In genomic region chr2:185161701-185162100, GRCh38 we compare ENCODE assay signal across 27 cellular contexts.
DNase-seq lines count a peak whose midpoint lies in the region; FAIRE-seq and TF ChIP-seq lines count a peak whose summit lies in the region.
"Had no signal": no experiment of that assay in that cellular context is flagged by ENCODE, and none has a peak within 500 bp of the region (broad histone marks: within the 10 kb centered on the region; RNA-seq: fewer than 3 reads in every experiment).

No MANE protein-coding gene starts in this region.

- H4K20me1 ChIP-seq in H1 (replicated peaks in 1 of 2; ENCODE audit: control insufficient read depth in 1 of 2, insufficient read depth in 2 of 2, low read length in 2 of 2): no peaks in the 10 kb centered on the region

- peaks cover 4% of the 10 kb centered on the region for H3K9me3 Mint-ChIP-seq in progenitor cell of endocrine pancreas (ENCODE audit: low read depth)

- CTCF ChIA-PET in A673 (lab: Charles Lee) (no interaction called here), H1 (lab: Charles Lee; ENCODE audit: partially characterized antibody) (interaction anchor here (0.9 kb wide), 1 partner anchor 11 kb away, joined by 3 read pairs; no protein-coding TSS in a partner anchor)

- no peaks in the 10 kb centered on the region for H3K79me2 ChIP-seq in H1 (ENCODE audit: control insufficient read depth in 1 of 2, insufficient read depth in 2 of 2, low read length in 2 of 2)

- no peak for FAIRE-seq in H1 (lab: Jason Lieb, UNC)
- FAIRE-seq in HTR-8/SVneo (lab: Jason Lieb, UNC): no peak
- FAIRE-seq: A549, GM12878, K562, RCC 7860 had no signal

- no peak overlapping the region for H3K18ac ChIP-seq in H1 (ENCODE audit: extremely low read depth, low read length)

- H3K4ac ChIP-seq in H1 (replicated peaks; ENCODE audit: insufficient read length, low read depth, low read length): no peak overlapping the region

- H3K9me3 ChIP-seq in A673 (ENCODE audit: low read depth, low read length, poor library complexity, severe bottlenecking) (no peaks in the 10 kb centered on the region), H1 (ENCODE audit: insufficient read depth in 2 of 2, low read depth in 1 of 2, low read length in 1 of 2) (no peaks in the 10 kb centered on the region; a peak in 1 of 4 replicates)
- H3K9me3 ChIP-seq: Caco-2 had no signal

- no peak overlapping the region for H3K9ac ChIP-seq in H1 (replicated peaks in 1 of 4; ENCODE audit: extremely low read depth in 1 of 4, low read depth in 3 of 4, low read length in 3 of 4)

- H3K4me3 ChIP-seq in A673 (ENCODE audit: low read depth, low read length, poor library complexity, severe bottlenecking): no peak overlapping the region
- H3K4me3 ChIP-seq in NB4 (ENCODE audit: low read depth, low read length): no peak overlapping the region
- no peak overlapping the region for H3K4me3 ChIP-seq in H1 (ENCODE audit: extremely low read depth in 1 of 4, insufficient read depth in 2 of 4, low read depth in 3 of 4, low read length in 4 of 4)
- H3K4me3 ChIP-seq: A549, GM12878, K562, MG63, SJCRH30 had no signal

- H3K27me3 ChIP-seq in A673 (replicated peaks; ENCODE audit: insufficient read depth, low read depth, low read length, poor library complexity) (no peaks in the 10 kb centered on the region), H1 (replicated peaks in 1 of 4; ENCODE audit: control insufficient read depth in 3 of 4, extremely low read depth in 1 of 4, insufficient read depth in 3 of 4, low read length in 3 of 4) (peaks cover 0 to 1% (median 0%) of the 10 kb centered on the region in 4 experiments; a peak in 1 of 7 replicates)
- H3K27me3 ChIP-seq: MG63, SJCRH30 had no signal

- TF ChIP-seq CTCF in A673 (conservative IDR thresholded peaks at IDR 0.05; ENCODE audit: low read depth, low read length): no peak
- no peak for TF ChIP-seq CTCF in NB4 (IDR thresholded peaks at IDR 0.05; ENCODE audit: low read depth, low read length)
- TF ChIP-seq CTCF in H1 (IDR thresholded peaks at IDR 0.05; ENCODE audit: control extremely low read depth in 1 of 3, insufficient read depth in 1 of 3, low read depth in 1 of 3, low read length in 3 of 3): no peak
- TF ChIP-seq CTCF in progenitor cell of endocrine pancreas (IDR thresholded peaks at IDR 0.05; ENCODE audit: unreplicated experiment): no peak

- no peak overlapping the region for H2BK20ac ChIP-seq in H1 (ENCODE audit: low read length)

- intact Hi-C loops in A673 (cut with micrococcal nuclease; ENCODE audit: unreplicated experiment): no loop called here

- no peak overlapping the region for H2BK15ac ChIP-seq in H1 (ENCODE audit: low read length)

- no peaks in the 10 kb centered on the region for H3K27me3 Mint-ChIP-seq in progenitor cell of endocrine pancreas
- H3K27me3 Mint-ChIP-seq: B cell had no signal

- no peak overlapping the region for H2BK120ac ChIP-seq in H1 (replicated peaks; ENCODE audit: low read depth, low read length)

- BruUV-seq in A673 (replicated peaks; lab: Mats Ljungman, UMichigan): no TSS peak

- no peak overlapping the region for H2BK5ac ChIP-seq in H1 (ENCODE audit: low read depth, low read length)

- H2BK12ac ChIP-seq in H1 (ENCODE audit: low read depth, low read length): no peak overlapping the region

- H3K14ac ChIP-seq in H1 (ENCODE audit: insufficient read length): no peak overlapping the region

- peaks cover 12% of the 10 kb centered on the region for H3K4me1 ChIP-seq in A673 (ENCODE audit: insufficient read depth, low read length, poor library complexity, severe bottlenecking)
- H3K4me1 ChIP-seq in H1 (replicated peaks in 1 of 4; ENCODE audit: control insufficient read depth in 3 of 4, insufficient read depth in 4 of 4, low read length in 3 of 4): no peaks in the 10 kb centered on the region
- H3K4me1 ChIP-seq: A549, Caco-2 had no signal

- H3K4me2 ChIP-seq in H1 (ENCODE audit: insufficient read depth in 1 of 2, low read depth in 2 of 2, low read length in 2 of 2): no peak overlapping the region
- H3K4me2 ChIP-seq: A549 had no signal

- POLR2A ChIA-PET in A673 (lab: Charles Lee; ENCODE audit: low non-redundant PET) (no interaction called here), H1 (lab: Charles Lee; ENCODE audit: partially characterized antibody) (no interaction called here)

- H3K79me1 ChIP-seq in H1 (ENCODE audit: low read depth, low read length): no peaks in the 10 kb centered on the region

- no peak overlapping the region for H3K27ac Mint-ChIP-seq in progenitor cell of endocrine pancreas
- H3K27ac Mint-ChIP-seq: B cell; CD8-positive, alpha-beta T cell had no signal

- H3K23ac ChIP-seq in H1 (ENCODE audit: insufficient read length): no peak overlapping the region

- H3K23me2 ChIP-seq in H1 (ENCODE audit: low read depth, low read length): no peaks in the 10 kb centered on the region; the same call in 1 of the 2 replicates

- DNase-seq in A673 (ENCODE audit: low spot score): peak; percentile 50
- DNase-seq in NB4 (ENCODE audit: low read depth): peak; percentile 67
- DNase-seq in H1 (ENCODE audit: low read depth in 1 of 2, low spot score in 2 of 2): no peak
- no peak for DNase-seq in progenitor cell of endocrine pancreas (ENCODE audit: low spot score, unreplicated experiment)
- no peak for DNase-seq in HuH-7.5 (ENCODE audit: low spot score)
- DNase-seq in activated CD4-positive, alpha-beta T cell treated with anti-CD3 and anti-CD28 coated beads, Interleukin-2, amount 50 U/mL, for 1 hour: no peak
- no peak for DNase-seq in HTR-8/SVneo (ENCODE audit: insufficient read length, low spot score)
- DNase-seq: Caco-2; CD8-positive, alpha-beta T cell; GDM1; GOT3; MG63; NCI-H1105; NCI-H1436 treated with DMSO at 0.1 percent for 48 hours; NCI-H187 treated with DMSO at 0.1 percent for 48 hours; NCI-H446; NCI-H524 treated with DMSO at 0.1 percent for 48 hours; NCI-H774; SJCRH30; T-helper 1 cell had no signal

- H4K91ac ChIP-seq in H1 (replicated peaks; ENCODE audit: insufficient read length, low read length): no peak overlapping the region

- H4K5ac ChIP-seq in H1 (ENCODE audit: insufficient read length, low read depth, low read length): no peak overlapping the region

- TF ChIP-seq POLR2A in NB4 (IDR thresholded peaks at IDR 0.05; ENCODE audit: extremely low read depth, insufficient read length) (no peak), H1 (IDR thresholded peaks at IDR 0.05; ENCODE audit: control extremely low read depth in 1 of 2, low read depth in 2 of 2, low read length in 2 of 2) (no peak)

- no peak overlapping the region for H3K56ac ChIP-seq in H1 (replicated peaks; ENCODE audit: insufficient read length, low read depth, low read length)

- TF ChIP-seq RAD21 in Ishikawa (IDR thresholded peaks at IDR 0.05; ENCODE audit: low read depth): no peak
- no peak for TF ChIP-seq RAD21 in H1 (IDR thresholded peaks at IDR 0.05 in 1 of 2, conservative IDR thresholded peaks at IDR 0.05 in 1 of 2; ENCODE audit: low read depth in 2 of 2, low read length in 2 of 2)

- TF ChIP-seq EP300 in Ishikawa (IDR thresholded peaks at IDR 0.05; ENCODE audit: borderline replicate concordance) (no peak), H1 (IDR thresholded peaks at IDR 0.05; ENCODE audit: borderline replicate concordance in 1 of 2, low read depth in 2 of 2, low read length in 2 of 2) (no peak)

- no peak overlapping the region for H4K8ac ChIP-seq in H1 (ENCODE audit: extremely low read depth, insufficient read depth, low read length)

- H2AFZ ChIP-seq in H1 (ENCODE audit: low read length): no peak overlapping the region

- H3K36me3 ChIP-seq in A673 (ENCODE audit: insufficient read depth, low read length, poor library complexity, severe bottlenecking): no peaks in the 10 kb centered on the region
- no peaks in the 10 kb centered on the region for H3K36me3 ChIP-seq in H1 (ENCODE audit: control insufficient read depth in 2 of 4, insufficient read depth in 4 of 4, low read length in 3 of 4)
- H3K36me3 ChIP-seq: MG63, SJCRH30 had no signal

- 85% methylated on average over 2 of the region's 2 CpGs; no CpG with 5 or more reads in 1 of the 2 experiments for whole genome bisulfite sequencing in H1 (ENCODE audit: extremely low coverage in 1 of 2, insufficient coverage in 1 of 2, insufficient read length in 1 of 2, insufficient replicate concordance in 2 of 2, low coverage in 1 of 2, low lambda C conversion rate in 2 of 2, missing lambda C conversion rate in 1 of 2), 2 experiments

- H3K36me3 Mint-ChIP-seq in progenitor cell of endocrine pancreas (ENCODE audit: insufficient read depth): no peaks in the 10 kb centered on the region
- H3K36me3 Mint-ChIP-seq: CD8-positive, alpha-beta T cell had no signal

- H3K27ac ChIP-seq in A673 (ENCODE audit: low read depth, low read length, poor library complexity, severe bottlenecking) (no peak overlapping the region), H1 (ENCODE audit: low read depth, low read length) (no peak overlapping the region)
- H3K27ac ChIP-seq: A549, C4-2B, SJCRH30 had no signal

- H3K4me1 Mint-ChIP-seq in progenitor cell of endocrine pancreas (ENCODE audit: low read depth): no peaks in the 10 kb centered on the region
- H3K4me1 Mint-ChIP-seq: B cell had no signal

- H3K4me3 Mint-ChIP-seq in progenitor cell of endocrine pancreas (ENCODE audit: low read depth): no peak overlapping the region
- H3K4me3 Mint-ChIP-seq: B cell; CD8-positive, alpha-beta T cell had no signal

- no peak overlapping the region for H2AK5ac ChIP-seq in H1 (ENCODE audit: low read depth, low read length)

TF ChIP-seq in Ishikawa, 13 proteins besides CTCF, POLR2A, EP300 and RAD21 (continues in another document):
- no peak for TF ChIP-seq CREB1 (IDR thresholded peaks at IDR 0.05; ENCODE audit: low read depth)

TF ChIP-seq in H1, 55 proteins besides CTCF, POLR2A, EP300 and RAD21:
- no peak for TF ChIP-seq RFX5 (IDR thresholded peaks at IDR 0.05; ENCODE audit: borderline replicate concordance, low read depth, low read length)
- no peak for TF ChIP-seq TBP (IDR thresholded peaks at IDR 0.05; ENCODE audit: low read depth, low read length)
- TF ChIP-seq FOSL1 (IDR thresholded peaks at IDR 0.05; ENCODE audit: insufficient read depth, low read depth, low read length): no peak
- TF ChIP-seq CEBPB (IDR thresholded peaks at IDR 0.05; ENCODE audit: low read depth, low read length): 0 out of 2 replicates have a peak, but pooled peaks have one; percentile 1
- no peak for TF ChIP-seq HDAC2 (IDR thresholded peaks at IDR 0.05; ENCODE audit: borderline replicate concordance in 1 of 2, low read depth in 2 of 2, low read length in 2 of 2)

Comparison
In these comparisons a context has a peak if more than half of its experiments do, and no peak if none do; other contexts are left out.
1. DNase-seq: peak in A673 (single experiment) and NB4 (single experiment); none in H1 (0 of 2), progenitor cell of endocrine pancreas (single experiment), HuH-7.5 (single experiment), activated CD4-positive, alpha-beta T cell treated with anti-CD3 and anti-CD28 coated beads, Interleukin-2, amount 50 U/mL, for 1 hour (single experiment) and HTR-8/SVneo (single experiment).